Comparison of ENCODE assay signal across 15 cellular contexts in genomic region chr12:5014269-5014668, GRCh38. TPM values are rescaled to one million over a fixed set of nuclear protein-coding genes. Genes with fewer than 3 reads are reported as not detected.
"Had no signal": no experiment of that assay in that cellular context is flagged by ENCODE, and none has a peak within 500 bp of the region (broad histone marks: within the 10 kb centered on the region; RNA-seq: fewer than 3 reads in every experiment).

No MANE protein-coding gene starts in this region.

- H3K4me3 ChIP-seq: lung, transverse colon had no signal

- H3K4me1 ChIP-seq: parathyroid adenoma, transverse colon had no signal

- H3K9me3 ChIP-seq: transverse colon had no signal

- H3K27ac ChIP-seq: parathyroid adenoma, transverse colon, VCaP had no signal

- H3K79me2 ChIP-seq: parathyroid adenoma had no signal

- H3K36me3 ChIP-seq: transverse colon had no signal

- H2AFZ ChIP-seq: parathyroid adenoma had no signal

- DNase-seq: activated CD4-positive, alpha-beta memory T cell treated with anti-CD3 and anti-CD28 coated beads, Interleukin-2, amount 10 ng/mL, durations not matched to agents 7 days and 5 days; activated CD8-positive, alpha-beta memory T cell treated with anti-CD3 and anti-CD28 coated beads, Interleukin-2, amount 50 U/mL, for 4 hours; activated naive CD4-positive, alpha-beta T cell treated with anti-CD3 and anti-CD28 coated beads for 36 hours; effector memory CD8-positive, alpha-beta T cell; naive thymus-derived CD4-positive, alpha-beta T cell; retina; small intestine; T-cell; T1000; transverse colon had no signal

- H3K9ac ChIP-seq: parathyroid adenoma had no signal

- ATAC-seq: effector memory CD8-positive, alpha-beta T cell; naive thymus-derived CD4-positive, alpha-beta T cell; stimulated activated memory B cell treated with anti-CD40 and anti-IgM and Interleukin-4, amounts not matched to agents 10 μg/mL and 1 μg/mL and 100 μg/mL, for 72 hours; T-cell had no signal

RNA-seq across cellular contexts. Expression of gene KCNA5, which starts 29.4 kb away (rescaled TPM):
- total RNA-seq: activated CD4-positive, alpha-beta memory T cell treated with anti-CD3 and anti-CD28 coated beads, Interleukin-2, amount 10 ng/mL, durations not matched to agents 7 days and 5 days; activated naive CD4-positive, alpha-beta T cell treated with anti-CD3 and anti-CD28 coated beads for 36 hours; epithelial cell of proximal tubule; naive thymus-derived CD4-positive, alpha-beta T cell; T-cell had no signal
